17 cellular contexts compared by ENCODE assay signal in the genomic region with DNA sequence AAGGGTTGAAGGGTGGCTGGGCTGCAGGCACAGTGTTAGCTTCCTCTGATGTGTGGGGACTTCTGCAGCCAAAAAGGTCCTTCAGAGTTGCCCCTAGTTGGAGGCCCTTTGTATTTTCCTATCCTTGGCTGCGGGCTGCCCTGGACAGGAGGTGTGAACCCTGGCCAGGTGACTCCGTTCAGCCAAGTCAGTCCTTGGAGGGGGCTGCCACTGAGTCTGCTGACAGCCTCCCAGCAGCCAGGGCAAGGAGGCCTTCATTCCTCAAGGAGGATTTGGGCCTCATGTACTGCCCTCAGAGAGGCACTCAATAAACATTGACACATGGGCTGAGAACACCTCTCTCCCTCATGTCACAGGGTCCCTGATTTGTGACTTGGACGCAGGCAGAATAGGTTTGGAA.
"Had no signal": no experiment of that assay in that cellular context is flagged by ENCODE, and none has a peak within 500 bp of the region (broad histone marks: within the 10 kb centered on the region; RNA-seq: fewer than 3 reads in every experiment).

No MANE protein-coding gene starts in this region.

- H3K36me3 Mint-ChIP-seq: naive thymus-derived CD4-positive, alpha-beta T cell had no signal

- H3K9me3 ChIP-seq: colonic mucosa, heart right ventricle, right atrium auricular region, suprapubic skin, thyroid gland, upper lobe of left lung had no signal

- H3K4me1 ChIP-seq: colonic mucosa, suprapubic skin, thyroid gland, upper lobe of left lung had no signal

- H3K36me3 ChIP-seq: colonic mucosa, heart right ventricle, right atrium auricular region, suprapubic skin, thyroid gland, upper lobe of left lung had no signal

- DNase-seq: colonic mucosa; effector CD4-positive, alpha-beta T cell; endodermal cell; foreskin melanocyte; heart right ventricle; hypothalamus; kidney glomerular epithelial cell; mesendoderm; naive thymus-derived CD4-positive, alpha-beta T cell; posterior cingulate gyrus; small intestine; stimulated activated CD4-positive, alpha-beta T cell treated with anti-CD3 and anti-CD28 coated beads, Interleukin-12 subunit alpha, Interleukin-12 subunit beta, amount 100 ng/mL, for 4 hours; stimulated activated naive CD4-positive, alpha-beta T cell treated with Interleukin-2 at 50 U/mL for 16 hours; thyroid gland; upper lobe of left lung had no signal

- ATAC-seq: naive thymus-derived CD4-positive, alpha-beta T cell had no signal

- H3K27ac Mint-ChIP-seq: endodermal cell; naive thymus-derived CD4-positive, alpha-beta T cell had no signal

- H3K4me3 Mint-ChIP-seq: endodermal cell; naive thymus-derived CD4-positive, alpha-beta T cell had no signal

- H3K4me3 ChIP-seq: colonic mucosa, heart right ventricle, right atrium auricular region, suprapubic skin, thyroid gland, upper lobe of left lung had no signal

- H3K27me3 ChIP-seq: colonic mucosa, heart right ventricle, right atrium auricular region, suprapubic skin, thyroid gland, upper lobe of left lung had no signal

- H3K9me3 Mint-ChIP-seq: endodermal cell had no signal

- H3K27ac ChIP-seq: colonic mucosa, right atrium auricular region, suprapubic skin, thyroid gland, upper lobe of left lung had no signal

- H3K4me1 Mint-ChIP-seq: endodermal cell; naive thymus-derived CD4-positive, alpha-beta T cell had no signal
